Comparison of ENCODE assay signal across 10 cellular contexts in genomic region chr9:77848897-77849296, GRCh38.
A peak's percentile ranks its signal among the peaks of the same experiment; 100 is the strongest.
DNase-seq lines count a peak whose midpoint lies in the region; ATAC-seq and TF ChIP-seq lines count a peak whose summit lies in the region.
"Had no signal": no experiment of that assay in that cellular context is flagged by ENCODE, and none has a peak within 500 bp of the region (broad histone marks: within the 10 kb centered on the region; RNA-seq: fewer than 3 reads in every experiment).

No MANE protein-coding gene starts in this region.

- no peak overlapping the region for H3K27ac ChIP-seq in RWPE1
- H3K27ac ChIP-seq: SJSA1 had no signal

- no peak for ATAC-seq in HG02678 (IDR thresholded peaks at IDR 0.05; ENCODE audit: unreplicated experiment)
- no peak for ATAC-seq in GM19463 (IDR thresholded peaks at IDR 0.05; ENCODE audit: unreplicated experiment)
- ATAC-seq in GM19397 (IDR thresholded peaks at IDR 0.05; ENCODE audit: unreplicated experiment), result no peak

- no peak for TF ChIP-seq CTCF in BJ (IDR thresholded peaks at IDR 0.05; ENCODE audit: insufficient read depth, low read depth, low read length)
- no peak for TF ChIP-seq CTCF in RWPE1 (conservative IDR thresholded peaks at IDR 0.05; ENCODE audit: low read depth)
- TF ChIP-seq CTCF in fibroblast of the aortic adventitia (IDR thresholded peaks at IDR 0.05; ENCODE audit: insufficient read depth, low read length), result no peak

- POLR2A ChIA-PET in BJ (lab: Charles Lee) (no interaction called here), RWPE1 (lab: Yijun Ruan, JAX; ENCODE audit: low non-redundant PET) (no interaction called here)

- CTCF ChIA-PET in BJ (lab: Yijun Ruan, JAX), result interaction anchor here (0.5 to 1.4 kb wide), 6 partner anchors 11 to 444 kb away, joined by 3 to 6 read pairs (median 4); no protein-coding TSS in a partner anchor
- CTCF ChIA-PET in RWPE1 (lab: Yijun Ruan, JAX), result interaction anchor here (0.5 kb wide), 1 partner anchor 425 kb away, joined by 6 read pairs; no protein-coding TSS in a partner anchor

- H3K27me3 ChIP-seq in BJ (ENCODE audit: control insufficient read depth, insufficient read depth, low read length), result no peaks in the 10 kb centered on the region
- H3K27me3 ChIP-seq: SJSA1 had no signal

- DNase-seq in BJ (ENCODE audit: low read depth), result peak; percentile 55
- peak; percentile 86 for DNase-seq in RWPE1 (ENCODE audit: low spot score)
- DNase-seq in fibroblast of the aortic adventitia (ENCODE audit: low read depth), result peak; percentile 88
- DNase-seq in pons (ENCODE audit: low spot score), result peak; percentile 76
- DNase-seq in activated CD4-positive, CD25-positive, alpha-beta regulatory T cell (lab: John Stamatoyannopoulos, UW), result no peak
- DNase-seq: stimulated activated CD4-positive, alpha-beta T cell treated with anti-CD3 and anti-CD28 coated beads, Interleukin-4, amount 100 ng/mL, for 24 hours had no signal

- no peaks in the 10 kb centered on the region for H3K36me3 ChIP-seq in BJ (ENCODE audit: control insufficient read depth, insufficient read depth, low read length)
- H3K36me3 ChIP-seq: SJSA1 had no signal

- H3K4me3 ChIP-seq in BJ (ENCODE audit: low read depth, low read length), result no peak overlapping the region
- no peak overlapping the region for H3K4me3 ChIP-seq in fibroblast of the aortic adventitia (ENCODE audit: low read depth, low read length)
- H3K4me3 ChIP-seq: SJSA1 had no signal

Comparison
In these comparisons a context has a peak if more than half of its experiments do, and no peak if none do; other contexts are left out.
1. DNase-seq: peak in BJ (single experiment), RWPE1 (single experiment), fibroblast of the aortic adventitia (single experiment) and pons (single experiment); none in activated CD4-positive, CD25-positive, alpha-beta regulatory T cell (0 of 4).